In genomic region chr14:31024577-31025334, GRCh38 we compare ENCODE assay signal across 8 cellular contexts. TPM values are rescaled to one million over a fixed set of nuclear protein-coding genes. Genes with fewer than 3 reads are reported as not detected.
DNase-seq lines count a peak whose midpoint lies in the region; ATAC-seq, FAIRE-seq and TF ChIP-seq lines count a peak whose summit lies in the region.

No MANE protein-coding gene starts in this region.

- peak overlapping the region; percentile 73 to 97 (median 90) for H3K4me2 ChIP-seq in BLaER1 treated with 17β-estradiol and CSF1 and Interleukin-3, amounts not matched to agents 10 nM and 100 nM
- peak overlapping the region; percentile 91 for H3K4me2 ChIP-seq in KMS-11
- peak overlapping the region; percentile 53 for H3K4me2 ChIP-seq in mesenchymal stem cell (ENCODE audit: low read length, poor library complexity, severe bottlenecking)

- peak overlapping the region in 1 of 2 experiments; percentile 83 for H3K14ac ChIP-seq in mesenchymal stem cell (ENCODE audit: low read length in 2 of 2)

- H3K4ac ChIP-seq in mesenchymal stem cell (ENCODE audit: low read depth in 1 of 2, low read length in 2 of 2), result peak overlapping the region; percentile 83 to 98

- H3K4me1 ChIP-seq in BLaER1 treated with 17β-estradiol and CSF1 and Interleukin-3, amounts not matched to agents 10 nM and 100 nM, result peaks cover 8 to 31% (median 29%) of the 10 kb centered on the region in 10 experiments
- peaks cover 20% of the 10 kb centered on the region for H3K4me1 ChIP-seq in KMS-11 (ENCODE audit: low read depth, poor library complexity, severe bottlenecking)
- H3K4me1 ChIP-seq in breast epithelium, result peaks cover 3 to 7% of the 10 kb centered on the region in 2 donors
- peaks cover 2% of the 10 kb centered on the region for H3K4me1 ChIP-seq in mesenchymal stem cell (ENCODE audit: control insufficient read depth, insufficient read depth, low read depth, low read length)
- peaks cover 49% of the 10 kb centered on the region for H3K4me1 ChIP-seq in vagina

- H3K27me3 ChIP-seq in BLaER1 treated with 17β-estradiol and CSF1 and Interleukin-3, amounts not matched to agents 10 nM and 100 nM, result no peaks in the 10 kb centered on the region
- H3K27me3 ChIP-seq in KMS-11 (ENCODE audit: insufficient read depth, low read depth) (no peaks in the 10 kb centered on the region), breast epithelium (no peaks in the 10 kb centered on the region), mesenchymal stem cell (ENCODE audit: control insufficient read depth in 1 of 2, insufficient read depth in 1 of 2, low read length in 2 of 2) (no peaks in the 10 kb centered on the region), vagina (no peaks in the 10 kb centered on the region)

- no peak overlapping the region for H3K18ac ChIP-seq in mesenchymal stem cell (ENCODE audit: low read depth in 1 of 2, low read length in 2 of 2)

- H3K36me3 ChIP-seq in BLaER1 treated with 17β-estradiol and CSF1 and Interleukin-3, amounts not matched to agents 10 nM and 100 nM, result peaks cover 22 to 35% (median 31%) of the 10 kb centered on the region in 11 experiments
- H3K36me3 ChIP-seq in KMS-11 (ENCODE audit: insufficient read depth) (no peaks in the 10 kb centered on the region), breast epithelium (no peaks in the 10 kb centered on the region), mesenchymal stem cell (ENCODE audit: control insufficient read depth in 1 of 2, insufficient read depth in 2 of 2, low read depth in 1 of 2, low read length in 2 of 2) (peaks cover 3 to 23% of the 10 kb centered on the region in 2 experiments), vagina (no peaks in the 10 kb centered on the region)

- no peak for ATAC-seq in HG03108 (IDR thresholded peaks at IDR 0.05; ENCODE audit: unreplicated experiment)
- ATAC-seq in left colon, result no peak

- DNase-seq in breast epithelium (ENCODE audit: low spot score in 2 of 2) (no peak), mesenchymal stem cell (peak; percentile 47), vagina (ENCODE audit: extremely low spot score in 2 of 2) (no peak), GM19239 (ENCODE audit: insufficient read length, low spot score) (no peak), left colon (no peak)

- intact Hi-C loops in breast epithelium (cut with DNase I; ENCODE audit: low total_unique reads) (no loop called here), vagina (cut with DNase I) (no loop called here), left colon (cut with DNase I, micrococcal nuclease) (no loop called here)

- H3K23ac ChIP-seq in mesenchymal stem cell (ENCODE audit: low read length in 2 of 2), result no peak overlapping the region

- H3K27ac ChIP-seq in BLaER1 treated with 17β-estradiol and CSF1 and Interleukin-3, amounts not matched to agents 10 nM and 100 nM, result peak overlapping the region; percentile 97 to 100 (median 99)
- H3K27ac ChIP-seq in KMS-11 (peak overlapping the region; percentile 85), breast epithelium (peak overlapping the region; percentile 100), mesenchymal stem cell (ENCODE audit: low read length, poor library complexity, severe bottlenecking) (peak overlapping the region; percentile 74), vagina (peak overlapping the region; percentile 100)

- TF ChIP-seq POLR2A in breast epithelium (IDR thresholded peaks at IDR 0.05), result no peak
- no peak for TF ChIP-seq POLR2A in vagina (IDR thresholded peaks at IDR 0.05)

- H2BK12ac ChIP-seq in mesenchymal stem cell (ENCODE audit: low read length in 2 of 2), result no peak overlapping the region

- H2BK15ac ChIP-seq in mesenchymal stem cell (ENCODE audit: low read depth, poor library complexity, severe bottlenecking), result no peak overlapping the region

- no peak overlapping the region for H4K91ac ChIP-seq in mesenchymal stem cell (ENCODE audit: low read length)

- H2BK5ac ChIP-seq in mesenchymal stem cell (ENCODE audit: low read depth, low read length, poor library complexity, severe bottlenecking), result no peak overlapping the region

- TF ChIP-seq CTCF in KMS-11 (conservative IDR thresholded peaks at IDR 0.05; ENCODE audit: low read depth, low read length) (no peak), breast epithelium (IDR thresholded peaks at IDR 0.05) (no peak), vagina (IDR thresholded peaks at IDR 0.05) (no peak)

- no peaks in the 10 kb centered on the region for H3K79me1 ChIP-seq in mesenchymal stem cell (replicated peaks; ENCODE audit: low read length, poor library complexity, severe bottlenecking)

- H3K9ac ChIP-seq in BLaER1 treated with 17β-estradiol and CSF1 and Interleukin-3, amounts not matched to agents 10 nM and 100 nM, result peak overlapping the region; percentile 99 to 100 (median 99)
- H3K9ac ChIP-seq in KMS-11 (peak overlapping the region; percentile 96), mesenchymal stem cell (ENCODE audit: low read length) (peak overlapping the region; percentile 97)

- H2AFZ ChIP-seq in KMS-11 (ENCODE audit: low read depth) (no peak overlapping the region), mesenchymal stem cell (ENCODE audit: low read depth, low read length) (no peak overlapping the region)

- no peak overlapping the region for H2AK5ac ChIP-seq in mesenchymal stem cell (ENCODE audit: low read length, severe bottlenecking)

- no peak overlapping the region for H2BK120ac ChIP-seq in mesenchymal stem cell (ENCODE audit: low read depth, low read length)

- H4K8ac ChIP-seq in mesenchymal stem cell (ENCODE audit: low read length), result no peak overlapping the region

- 0 out of 22 replicates have a peak, but pooled peaks cover 0 to 5% (median 0%) of the 10 kb centered on the region in 11 experiments for H3K9me3 ChIP-seq in BLaER1 treated with 17β-estradiol and CSF1 and Interleukin-3, amounts not matched to agents 10 nM and 100 nM (replicated peaks in 1 of 11)
- H3K9me3 ChIP-seq in breast epithelium (no peaks in the 10 kb centered on the region), mesenchymal stem cell (ENCODE audit: control insufficient read depth, low read length) (no peaks in the 10 kb centered on the region), vagina (no peaks in the 10 kb centered on the region)

- 8% methylated on average over 10 of the region's 11 CpGs for WGBS in mesenchymal stem cell

- H4K20me1 ChIP-seq in BLaER1 treated with 17β-estradiol and CSF1 and Interleukin-3, amounts not matched to agents 10 nM and 100 nM, result peaks cover 15 to 51% (median 42%) of the 10 kb centered on the region in 11 experiments; a peak in 18 of 22 replicates
- H4K20me1 ChIP-seq in KMS-11 (ENCODE audit: insufficient read depth), result no peaks in the 10 kb centered on the region

- FAIRE-seq in GM19239 (lab: Jason Lieb, UNC), result no peak

- H3K79me2 ChIP-seq in KMS-11 (ENCODE audit: insufficient read depth, low read depth), result peaks cover 57% of the 10 kb centered on the region

- H3K4me3 ChIP-seq in BLaER1 treated with 17β-estradiol and CSF1 and Interleukin-3, amounts not matched to agents 10 nM and 100 nM, result peak overlapping the region; percentile 86 to 100 (median 99)
- no peak overlapping the region for H3K4me3 ChIP-seq in KMS-11 (IDR thresholded peaks at IDR 0.05; ENCODE audit: insufficient read depth, low read depth, low read length)
- H3K4me3 ChIP-seq in breast epithelium, result peak overlapping the region; percentile 89 to 100 (median 95)
- peak overlapping the region; percentile 89 to 99 for H3K4me3 ChIP-seq in mesenchymal stem cell (ENCODE audit: insufficient read depth in 1 of 2, low read depth in 1 of 2, low read length in 2 of 2)
- H3K4me3 ChIP-seq in vagina, result peak overlapping the region; percentile 89 to 96

RNA-seq across cellular contexts. Expression of gene AP4S1, which starts 0.7 kb away (rescaled TPM):
- 10 to 100 TPM in 1 of 3 donors, 1 to 10 TPM in 2; 4.5 to 11.1 (median 5.2) TPM for total RNA-seq in breast epithelium
- polyA plus RNA-seq in mesenchymal stem cell (2013, experiment 1 of 2), result 6.7 TPM
- polyA plus RNA-seq in mesenchymal stem cell (2013, experiment 2 of 2), result 7.0 TPM
- total RNA-seq in vagina, result 3.4 TPM
- 1 to 10 TPM; 4.9 to 5.0 TPM for total RNA-seq in left colon

RNA-seq across cellular contexts. Expression of gene STRN3, which starts 1.4 kb away (rescaled TPM):
- total RNA-seq in breast epithelium (10 to 100 TPM; 43.5 to 60.7 (median 43.6) TPM), vagina (48.9 TPM), left colon (10 to 100 TPM; 43.3 to 48.0 TPM)
- polyA plus RNA-seq in mesenchymal stem cell (2013, experiment 1 of 2), result 19.4 TPM
- 20.0 TPM for polyA plus RNA-seq in mesenchymal stem cell (2013, experiment 2 of 2)
